Comparison of ENCODE assay signal across 10 cellular contexts in genomic region chr19:35642798-35643254, GRCh38. TPM values are rescaled to one million over a fixed set of nuclear protein-coding genes. Genes with fewer than 3 reads are reported as not detected.
DNase-seq lines count a peak whose midpoint lies in the region; ATAC-seq and TF ChIP-seq lines count a peak whose summit lies in the region.
"Had no signal": no experiment of that assay in that cellular context is flagged by ENCODE, and none has a peak within 500 bp of the region (broad histone marks: within the 10 kb centered on the region; RNA-seq: fewer than 3 reads in every experiment).

No MANE protein-coding gene starts in this region.

- no peak for ATAC-seq in Panc1
- no peak for ATAC-seq in HG02610 (IDR thresholded peaks at IDR 0.05; ENCODE audit: unreplicated experiment)

- intact Hi-C loops in Panc1 (cut with micrococcal nuclease; ENCODE audit: unreplicated experiment): no loop called here
- intact Hi-C loops in ovary (cut with DNase I): no loop called here

- H3K27ac Mint-ChIP-seq in CD8-positive, alpha-beta memory T cell: peak overlapping the region in 4 of 8 donors; percentile 19 to 78 (median 75)

- peak overlapping the region; percentile 87 for H3K4me3 ChIP-seq in CD8-positive, alpha-beta memory T cell (ENCODE audit: low read length)
- peak overlapping the region; percentile 69 to 79 for H3K4me3 ChIP-seq in Panc1 (ENCODE audit: low read depth in 2 of 2, low read length in 2 of 2)
- peak overlapping the region; percentile 63 to 81 for H3K4me3 ChIP-seq in esophagus (ENCODE audit: low read depth in 1 of 2, low read length in 2 of 2)
- H3K4me3 ChIP-seq in ovary: peak overlapping the region; percentile 61

- H3K36me3 Mint-ChIP-seq in CD8-positive, alpha-beta memory T cell: peaks cover 0 to 7% (median 0%) of the 10 kb centered on the region in 3 donors

- in situ Hi-C loops in Panc1 (cut with HindIII; ENCODE audit: low pct_unique_long_range_greater_than_20kb, low sequenced_read_pairs): no loop called here

- TF ChIP-seq EP300 in ovary (IDR thresholded peaks at IDR 0.05): no peak

- 31 to 33% methylated on average over 14 to 15 of the region's 15 CpGs for WGBS in esophagus, 2 donors
- 33 to 39% (median 34%) methylated on average over 15 of the region's 15 CpGs for WGBS in ovary, 3 donors

- no peak for TF ChIP-seq POLR2A in ovary (IDR thresholded peaks at IDR 0.05)

- peak overlapping the region; percentile 79 to 93 (median 90) for H3K4me3 Mint-ChIP-seq in CD8-positive, alpha-beta memory T cell

- peaks cover 2% of the 10 kb centered on the region for H3K36me3 ChIP-seq in CD8-positive, alpha-beta memory T cell (ENCODE audit: insufficient read depth, low read length)
- H3K36me3 ChIP-seq in Panc1 (ENCODE audit: control insufficient read depth, insufficient read depth, low read length) (no peaks in the 10 kb centered on the region), esophagus (ENCODE audit: control insufficient read depth in 2 of 2, insufficient read depth in 2 of 2, low read length in 1 of 2) (peaks cover 0 to 1% of the 10 kb centered on the region in 2 donors), ovary (no peaks in the 10 kb centered on the region)

- no peaks in the 10 kb centered on the region for H3K9me3 ChIP-seq in CD8-positive, alpha-beta memory T cell (ENCODE audit: low read length)
- H3K9me3 ChIP-seq in Panc1 (ENCODE audit: control insufficient read depth, insufficient read depth, low read depth, low read length) (no peaks in the 10 kb centered on the region), esophagus (ENCODE audit: control insufficient read depth in 2 of 2, insufficient read depth in 1 of 2, low read depth in 1 of 2, low read length in 1 of 2) (no peaks in the 10 kb centered on the region), ovary (no peaks in the 10 kb centered on the region)

- no TSS peak for BruUV-seq in Panc1 (replicated peaks; lab: Mats Ljungman, UMichigan)

- no peak for DNase-seq in CD8-positive, alpha-beta memory T cell
- DNase-seq in Panc1 (ENCODE audit: low read depth, low spot score) (no peak), ovary (peak; percentile 39 to 72 (median 58)), mucosa of gallbladder (ENCODE audit: low spot score) (no peak), NCI-H82 (lab: John Stamatoyannopoulos, UW) (no peak)
- no peak for DNase-seq in activated CD4-positive, alpha-beta T cell treated with anti-CD3 and anti-CD28 coated beads for 48 hours
- DNase-seq: SIG-M5 had no signal

- H3K27ac ChIP-seq in CD8-positive, alpha-beta memory T cell (ENCODE audit: low read depth, low read length): peak overlapping the region; percentile 77
- H3K27ac ChIP-seq in Panc1 (ENCODE audit: low read length): peak overlapping the region; percentile 87
- H3K27ac ChIP-seq in esophagus (ENCODE audit: low read depth in 2 of 2, low read length in 1 of 2): peak overlapping the region; percentile 93 to 98
- peak overlapping the region in 1 of 2 donors; percentile 81 for H3K27ac ChIP-seq in ovary

- no peaks in the 10 kb centered on the region for H3K9me3 Mint-ChIP-seq in CD8-positive, alpha-beta memory T cell

- no peaks in the 10 kb centered on the region for H3K27me3 ChIP-seq in CD8-positive, alpha-beta memory T cell (ENCODE audit: insufficient read depth, low read length, poor library complexity, severe bottlenecking)
- H3K27me3 ChIP-seq in Panc1 (ENCODE audit: control insufficient read depth, insufficient read depth, low read length) (no peaks in the 10 kb centered on the region), esophagus (ENCODE audit: control insufficient read depth in 1 of 2, insufficient read depth in 2 of 2, low read length in 2 of 2) (no peaks in the 10 kb centered on the region), ovary (no peaks in the 10 kb centered on the region)

- TF ChIP-seq CTCF in Panc1 (IDR thresholded peaks at IDR 0.05) (no peak), ovary (IDR thresholded peaks at IDR 0.05) (no peak)

- peaks cover 29 to 36% (median 29%) of the 10 kb centered on the region in 3 donors for H3K4me1 Mint-ChIP-seq in CD8-positive, alpha-beta memory T cell

- POLR2A ChIA-PET in CD8-positive, alpha-beta memory T cell (lab: Charles Lee): no interaction called here
- POLR2A ChIA-PET in Panc1 (lab: Charles Lee): interaction anchor here (0.6 kb wide), 1 partner anchor 10 kb away, joined by 14 read pairs; no protein-coding TSS in a partner anchor

- no peaks in the 10 kb centered on the region for H3K27me3 Mint-ChIP-seq in CD8-positive, alpha-beta memory T cell

- peaks cover 36% of the 10 kb centered on the region for H3K4me1 ChIP-seq in CD8-positive, alpha-beta memory T cell (ENCODE audit: insufficient read depth, low read length)
- H3K4me1 ChIP-seq in Panc1 (ENCODE audit: control insufficient read depth, insufficient read depth, low read length) (peaks cover 18% of the 10 kb centered on the region), esophagus (ENCODE audit: control insufficient read depth in 2 of 2, insufficient read depth in 2 of 2, low read length in 1 of 2) (peaks cover 3 to 10% of the 10 kb centered on the region in 2 donors), ovary (ENCODE audit: insufficient read depth) (peaks cover 7% of the 10 kb centered on the region)

- CTCF ChIA-PET in CD8-positive, alpha-beta memory T cell (lab: Charles Lee): no interaction called here
- CTCF ChIA-PET in Panc1 (lab: Charles Lee): interaction anchor here (0.7 kb wide), 1 partner anchor 85 kb away, joined by 7 read pairs; no protein-coding TSS in a partner anchor

RNA-seq across cellular contexts. Expression of gene ETV2, which starts 1.3 kb away (rescaled TPM):
- total RNA-seq in CD8-positive, alpha-beta memory T cell: 1 to 10 TPM; 1.2 TPM
- 1.4 TPM for polyA plus RNA-seq in CD8-positive, alpha-beta memory T cell
- total RNA-seq in Panc1 (2021; ENCODE audit: unreplicated experiment): 2.8 TPM
- polyA plus RNA-seq in Panc1 (2012; ENCODE audit: insufficient read length): 3.5 TPM
- 1 to 10 TPM; 3.4 to 5.6 TPM for polyA plus RNA-seq in esophagus
- total RNA-seq in ovary: 1 to 10 TPM in 5 of 7 donors, under 1 TPM in 2; 0.79 to 2.5 (median 1.4) TPM
- 1 to 10 TPM in 1 of 2 donors, not detected in 1; 1.9 TPM for polyA plus RNA-seq in ovary
- 2.5 TPM for total RNA-seq in mucosa of gallbladder
- total RNA-seq: myocyte had no signal

RNA-seq across cellular contexts. Expression of gene COX6B1, which starts 5.3 kb away (rescaled TPM):
- 100 to 1,000 TPM; 433 to 452 TPM for total RNA-seq in CD8-positive, alpha-beta memory T cell
- polyA plus RNA-seq in CD8-positive, alpha-beta memory T cell: 753 TPM
- total RNA-seq in Panc1 (2021; ENCODE audit: unreplicated experiment) (835 TPM), ovary (100 to 1,000 TPM; 181 to 320 (median 243) TPM), mucosa of gallbladder (459 TPM)
- polyA plus RNA-seq in Panc1 (2012; ENCODE audit: insufficient read length): 771 TPM
- polyA plus RNA-seq in esophagus (1,000 to 10,000 TPM; 1,022 to 1,339 TPM), ovary (100 to 1,000 TPM; 466 to 601 TPM)

RNA-seq across cellular contexts. Expression of gene RBM42, which starts 14.0 kb away (rescaled TPM):
- 100 to 1,000 TPM; 109 to 116 TPM for total RNA-seq in CD8-positive, alpha-beta memory T cell
- 62.4 TPM for polyA plus RNA-seq in CD8-positive, alpha-beta memory T cell
- 180 TPM for total RNA-seq in Panc1 (2021; ENCODE audit: unreplicated experiment)
- polyA plus RNA-seq in Panc1 (2012; ENCODE audit: insufficient read length): 207 TPM
- polyA plus RNA-seq in esophagus: 10 to 100 TPM; 47.8 to 61.5 TPM
- total RNA-seq in ovary: 10 to 100 TPM; 43.0 to 90.4 (median 78.1) TPM
- 10 to 100 TPM in 1 of 2 donors, 1 to 10 TPM in 1; 6.1 to 68.0 TPM for polyA plus RNA-seq in ovary
- 78.3 TPM for total RNA-seq in mucosa of gallbladder

RNA-seq across cellular contexts. Expression of gene UPK1A, which starts 23.5 kb away (rescaled TPM):
- total RNA-seq in CD8-positive, alpha-beta memory T cell: under 1 TPM in 1 of 2 experiments, not detected in 1; 0.22 TPM
- polyA plus RNA-seq in CD8-positive, alpha-beta memory T cell: not detected
- total RNA-seq in Panc1 (2021; ENCODE audit: unreplicated experiment) (0.67 TPM), ovary (not detected), mucosa of gallbladder (0.89 TPM)
- 3.1 TPM for polyA plus RNA-seq in Panc1 (2012; ENCODE audit: insufficient read length)
- polyA plus RNA-seq in esophagus (10 to 100 TPM; 10.7 to 11.5 TPM), ovary (under 1 TPM; 0.06 to 0.20 TPM)
- total RNA-seq: myocyte had no signal

RNA-seq across cellular contexts. Expression of gene HAUS5, which starts 30.3 kb away (rescaled TPM):
- 10 to 100 TPM; 37.3 to 39.3 TPM for total RNA-seq in CD8-positive, alpha-beta memory T cell
- 6.7 TPM for polyA plus RNA-seq in CD8-positive, alpha-beta memory T cell
- total RNA-seq in Panc1 (2021; ENCODE audit: unreplicated experiment) (23.2 TPM), ovary (10 to 100 TPM; 10.6 to 24.5 (median 19.5) TPM), mucosa of gallbladder (10.7 TPM)
- polyA plus RNA-seq in Panc1 (2012; ENCODE audit: insufficient read length): 24.8 TPM
- polyA plus RNA-seq in esophagus (10 to 100 TPM; 10.1 to 24.1 TPM), ovary (10 to 100 TPM in 1 of 2 donors, 1 to 10 TPM in 1; 8.8 to 14.8 TPM)

Comparison
In these comparisons a context has a peak if more than half of its experiments do, and no peak if none do; other contexts are left out.
1. DNase-seq: peak in ovary (5 of 5); none in CD8-positive, alpha-beta memory T cell (0 of 5), Panc1 (single experiment), mucosa of gallbladder (single experiment), activated CD4-positive, alpha-beta T cell treated with anti-CD3 and anti-CD28 coated beads for 48 hours (single experiment) and NCI-H82 (single experiment).
2. Peak in every context shown above with its lines, with median percentiles within 50 percentile points of each other: H3K4me3 ChIP-seq.